In the genomic region with DNA sequence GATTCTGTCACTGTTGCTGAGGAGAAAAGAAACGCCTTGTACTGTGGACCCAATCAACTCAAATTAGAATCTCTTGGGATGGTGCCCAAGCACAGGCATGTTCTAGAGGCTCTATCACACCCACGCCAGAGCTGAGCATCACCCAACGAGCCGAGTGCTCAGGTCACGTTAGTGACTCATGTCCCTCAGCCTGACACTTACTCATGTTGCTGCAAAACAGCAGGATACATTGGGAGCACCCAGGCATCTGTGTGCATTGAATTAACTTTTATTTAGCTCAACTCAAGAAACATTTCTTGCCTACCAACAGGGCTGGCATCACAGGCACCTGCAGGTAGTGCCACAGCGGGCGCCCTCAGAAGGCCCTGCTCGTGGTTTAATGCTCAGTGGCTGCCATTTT, we compare ENCODE assay signal across 15 cellular contexts.
DNase-seq lines count a peak whose midpoint lies in the region; ATAC-seq and TF ChIP-seq lines count a peak whose summit lies in the region.
"Had no signal": no experiment of that assay in that cellular context is flagged by ENCODE, and none has a peak within 500 bp of the region (broad histone marks: within the 10 kb centered on the region; RNA-seq: fewer than 3 reads in every experiment).

No MANE protein-coding gene starts in this region.

- H3K4me3 ChIP-seq in mammary epithelial cell (replicated peaks in 1 of 3; ENCODE audit: insufficient read depth in 1 of 3, low read depth in 2 of 3, low read length in 3 of 3) = no peak overlapping the region
- no peak overlapping the region for H3K4me3 ChIP-seq in Caco-2 (ENCODE audit: low read depth, low read length)
- H3K4me3 ChIP-seq: gastroesophageal sphincter had no signal

- no peak overlapping the region for H3K4me3 Mint-ChIP-seq in natural killer cell treated with Interleukin-12 subunit alpha and Interleukin-12 subunit beta and Interleukin-15 and Interleukin-18, amount 100 ng/mL, for 72 hours
- H3K4me3 Mint-ChIP-seq in natural killer cell (no peak overlapping the region), Calu3 (ENCODE audit: low read depth, unreplicated experiment) (no peak overlapping the region), Caco-2 (ENCODE audit: unreplicated experiment) (no peak overlapping the region)
- H3K4me3 Mint-ChIP-seq: activated T-cell treated with anti-CD3 and anti-CD28 coated beads, Interleukin-2, amount 50 U/mL, for 72 hours; central memory CD8-positive, alpha-beta T cell; WTC11 had no signal

- no peak overlapping the region for H3K27ac ChIP-seq in mammary epithelial cell (ENCODE audit: insufficient read depth, low read depth, low read length)
- H3K27ac ChIP-seq: gastroesophageal sphincter had no signal

- in situ Hi-C loops in mammary epithelial cell (cut with MboI; ENCODE audit: low sequenced_read_pairs in 2 of 2) = no loop called here

- H3K27me3 Mint-ChIP-seq in natural killer cell treated with Interleukin-12 subunit alpha and Interleukin-12 subunit beta and Interleukin-15 and Interleukin-18, amount 100 ng/mL, for 72 hours = peaks cover 22 to 25% of the 10 kb centered on the region in 2 donors
- peaks cover 0 to 17% of the 10 kb centered on the region in 2 donors for H3K27me3 Mint-ChIP-seq in natural killer cell (ENCODE audit: low read depth in 2 of 2)
- no peaks in the 10 kb centered on the region for H3K27me3 Mint-ChIP-seq in Calu3 (ENCODE audit: unreplicated experiment)
- H3K27me3 Mint-ChIP-seq in Caco-2 (ENCODE audit: insufficient read depth, unreplicated experiment) = no peaks in the 10 kb centered on the region

- H3K4me2 ChIP-seq in mammary epithelial cell (ENCODE audit: insufficient read depth, low read depth, low read length) = peak overlapping the region; percentile 1

- peaks cover 0 to 5% of the 10 kb centered on the region in 2 donors for H3K4me1 Mint-ChIP-seq in natural killer cell treated with Interleukin-12 subunit alpha and Interleukin-12 subunit beta and Interleukin-15 and Interleukin-18, amount 100 ng/mL, for 72 hours (ENCODE audit: low read depth in 2 of 2)
- H3K4me1 Mint-ChIP-seq in natural killer cell (no peaks in the 10 kb centered on the region), Calu3 (ENCODE audit: low read depth, unreplicated experiment) (peaks cover 47% of the 10 kb centered on the region), Caco-2 (ENCODE audit: low read depth, unreplicated experiment) (peaks cover 24% of the 10 kb centered on the region)
- H3K4me1 Mint-ChIP-seq: central memory CD8-positive, alpha-beta T cell had no signal

- H3K9me3 ChIP-seq in mammary epithelial cell (replicated peaks; ENCODE audit: insufficient read depth, low read length) (no peaks in the 10 kb centered on the region), Caco-2 (peaks cover 3% of the 10 kb centered on the region; the same call in 1 of the 2 replicates)
- H3K9me3 ChIP-seq: gastroesophageal sphincter had no signal

- no peaks in the 10 kb centered on the region for H3K79me2 ChIP-seq in mammary epithelial cell (ENCODE audit: insufficient read depth, low read length)

- CTCF ChIA-PET in mammary epithelial cell (lab: Charles Lee; ENCODE audit: low non-redundant PET) = no interaction called here
- CTCF ChIA-PET in Calu3 (lab: Charles Lee) = interaction anchor here (0.6 kb wide), 1 partner anchor 152 kb away, joined by 3 read pairs; no protein-coding TSS in a partner anchor
- CTCF ChIA-PET in Caco-2 (lab: Charles Lee) = no interaction called here

- no peaks in the 10 kb centered on the region for H3K36me3 Mint-ChIP-seq in natural killer cell treated with Interleukin-12 subunit alpha and Interleukin-12 subunit beta and Interleukin-15 and Interleukin-18, amount 100 ng/mL, for 72 hours
- H3K36me3 Mint-ChIP-seq in natural killer cell (no peaks in the 10 kb centered on the region), Calu3 (ENCODE audit: insufficient read depth, unreplicated experiment) (no peaks in the 10 kb centered on the region), Caco-2 (ENCODE audit: insufficient read depth, unreplicated experiment) (peaks cover 7% of the 10 kb centered on the region)
- H3K36me3 Mint-ChIP-seq: WTC11 had no signal

- H3K9ac ChIP-seq in mammary epithelial cell (ENCODE audit: insufficient read depth, low read length) = no peak overlapping the region

- peaks cover 37% of the 10 kb centered on the region for H3K4me1 ChIP-seq in mammary epithelial cell (ENCODE audit: insufficient read depth, low read length)
- H3K4me1 ChIP-seq in Caco-2 = peaks cover 61% of the 10 kb centered on the region

- H3K9me3 Mint-ChIP-seq in natural killer cell treated with Interleukin-12 subunit alpha and Interleukin-12 subunit beta and Interleukin-15 and Interleukin-18, amount 100 ng/mL, for 72 hours = no peaks in the 10 kb centered on the region
- no peaks in the 10 kb centered on the region for H3K9me3 Mint-ChIP-seq in natural killer cell
- peaks cover 3% of the 10 kb centered on the region for H3K9me3 Mint-ChIP-seq in Calu3 (ENCODE audit: low read depth, unreplicated experiment)
- no peaks in the 10 kb centered on the region for H3K9me3 Mint-ChIP-seq in Caco-2 (ENCODE audit: unreplicated experiment)
- H3K9me3 Mint-ChIP-seq: central memory CD8-positive, alpha-beta T cell had no signal

- BruUV-seq in mammary epithelial cell (replicated peaks; lab: Mats Ljungman, UMichigan) = no TSS peak
- no TSS peak for BruUV-seq in Calu3 (replicated peaks; lab: Mats Ljungman, UMichigan)
- no TSS peak for BruUV-seq in Caco-2 (replicated peaks; lab: Mats Ljungman, UMichigan)

- POLR2A ChIA-PET in Caco-2 (lab: Charles Lee) = no interaction called here

- H3K36me3 ChIP-seq in mammary epithelial cell (ENCODE audit: insufficient read depth, low read length) (no peaks in the 10 kb centered on the region), Caco-2 (ENCODE audit: control insufficient read depth, insufficient read depth, low read length) (no peaks in the 10 kb centered on the region)
- H3K36me3 ChIP-seq: gastroesophageal sphincter had no signal

- dilution Hi-C loops in mammary epithelial cell (cut with HindIII; ENCODE audit: low sequenced_read_pairs) = no loop called here

- intact Hi-C loops in natural killer cell (cut with micrococcal nuclease) = no loop called here
- intact Hi-C loops in mammary epithelial cell (cut with micrococcal nuclease) = loop anchor here (5.0 kb wide), 2 partner anchors 37 to 92 kb away; no protein-coding TSS in a partner anchor
- intact Hi-C loops in Calu3 (cut with micrococcal nuclease; ENCODE audit: unreplicated experiment) = loop anchor here (5.0 kb wide), 1 partner anchor 38 kb away; no protein-coding TSS in a partner anchor
- intact Hi-C loops in Caco-2 (cut with micrococcal nuclease; ENCODE audit: unreplicated experiment) = no loop called here

- WGBS in mammary epithelial cell (ENCODE audit: low coverage, missing lambda C conversion rate) = 46% methylated on average over 8 of the region's 8 CpGs

- no peak overlapping the region for H3K27ac Mint-ChIP-seq in natural killer cell treated with Interleukin-12 subunit alpha and Interleukin-12 subunit beta and Interleukin-15 and Interleukin-18, amount 100 ng/mL, for 72 hours
- H3K27ac Mint-ChIP-seq in natural killer cell (no peak overlapping the region), Calu3 (ENCODE audit: unreplicated experiment) (no peak overlapping the region), Caco-2 (ENCODE audit: unreplicated experiment) (no peak overlapping the region)
- H3K27ac Mint-ChIP-seq: activated T-cell treated with anti-CD3 and anti-CD28 coated beads, Interleukin-2, amount 50 U/mL, for 72 hours; WTC11 had no signal

- TF ChIP-seq CTCF in natural killer cell (IDR thresholded peaks at IDR 0.05) = no peak
- TF ChIP-seq CTCF in mammary epithelial cell (conservative IDR thresholded peaks at IDR 0.05 in 1 of 2, IDR thresholded peaks at IDR 0.05 in 1 of 2; ENCODE audit: extremely low read depth in 1 of 2, insufficient read depth in 1 of 2, low read depth in 1 of 2, low read length in 2 of 2) = no peak
- TF ChIP-seq CTCF in Calu3 (IDR thresholded peaks at IDR 0.05; ENCODE audit: unreplicated experiment) = no peak
- TF ChIP-seq CTCF in Caco-2 (IDR thresholded peaks at IDR 0.05; ENCODE audit: insufficient read depth in 1 of 2, low read depth in 1 of 2, low read length in 1 of 2, severe bottlenecking in 1 of 2, unreplicated experiment in 1 of 2) = no peak

- no peak for ATAC-seq in natural killer cell treated with Interleukin-12 subunit alpha and Interleukin-12 subunit beta and Interleukin-15 and Interleukin-18, amount 100 ng/mL, for 72 hours
- ATAC-seq in natural killer cell = no peak
- ATAC-seq in GM21786 (IDR thresholded peaks at IDR 0.05; ENCODE audit: unreplicated experiment) = no peak
- ATAC-seq in HG02678 (IDR thresholded peaks at IDR 0.05; ENCODE audit: unreplicated experiment) = no peak
- ATAC-seq: activated T-cell treated with anti-CD3 and anti-CD28 coated beads, Interleukin-2, amount 50 U/mL, for 72 hours; gastroesophageal sphincter; Panc1; WTC11 had no signal

- H3K27me3 ChIP-seq in mammary epithelial cell (ENCODE audit: insufficient read depth, low read length) = no peaks in the 10 kb centered on the region
- H3K27me3 ChIP-seq in Caco-2 (replicated peaks; ENCODE audit: control insufficient read depth, insufficient read depth, low read length) = no peaks in the 10 kb centered on the region
- H3K27me3 ChIP-seq: gastroesophageal sphincter had no signal

- DNase-seq in natural killer cell treated with Interleukin-12 subunit alpha and Interleukin-12 subunit beta and Interleukin-15 and Interleukin-18, amount 100 ng/mL, for 72 hours (ENCODE audit: low spot score) = peak; percentile 35
- DNase-seq in natural killer cell (no peak), mammary epithelial cell (peak; percentile 87), iris pigment epithelial cell (ENCODE audit: low read depth) (peak; percentile 63), Calu3 (no peak), Caco-2 (no peak)
- DNase-seq: C1 segment of cervical spinal cord, NCI-H1417 treated with DMSO at 0.1 percent for 48 hours had no signal

- no peaks in the 10 kb centered on the region for H4K20me1 ChIP-seq in mammary epithelial cell (ENCODE audit: insufficient read depth, low read length)

- no peak overlapping the region for H2AFZ ChIP-seq in mammary epithelial cell (ENCODE audit: low read depth, low read length)

Comparison
In these comparisons a context has a peak if more than half of its experiments do, and no peak if none do; other contexts are left out.
1. DNase-seq: peak in natural killer cell treated with Interleukin-12 subunit alpha and Interleukin-12 subunit beta and Interleukin-15 and Interleukin-18, amount 100 ng/mL, for 72 hours (single experiment), mammary epithelial cell (single experiment) and iris pigment epithelial cell (single experiment); none in natural killer cell (single experiment), Calu3 (single experiment) and Caco-2 (0 of 2).
2. intact Hi-C loops: an anchor here in mammary epithelial cell (5.0 kb wide) and Calu3 (5.0 kb wide); none called in natural killer cell and Caco-2.